26 cellular contexts compared by ENCODE assay signal in genomic region chr1:59018446-59018845, GRCh38.
A peak's percentile ranks its signal among the peaks of the same experiment; 100 is the strongest.
DNase-seq lines count a peak whose midpoint lies in the region; ATAC-seq and TF ChIP-seq lines count a peak whose summit lies in the region.
"Had no signal": no experiment of that assay in that cellular context is flagged by ENCODE, and none has a peak within 500 bp of the region (broad histone marks: within the 10 kb centered on the region; RNA-seq: fewer than 3 reads in every experiment).

No MANE protein-coding gene starts in this region.

- H3K36me3 Mint-ChIP-seq in activated T-cell treated with anti-CD3 and anti-CD28 coated beads, Interleukin-2, amount 50 U/mL, for 24 hours (ENCODE audit: low read depth): no peaks in the 10 kb centered on the region
- no peaks in the 10 kb centered on the region for H3K36me3 Mint-ChIP-seq in CD4-positive, alpha-beta memory T cell
- H3K36me3 Mint-ChIP-seq in activated CD8-positive, alpha-beta T cell treated with anti-CD3 and anti-CD28 coated beads, Interleukin-2, amount 10 ng/mL, durations not matched to agents 7 days and 5 days (ENCODE audit: low read depth): peaks cover 5% of the 10 kb centered on the region

- H3K9ac ChIP-seq in mesenchymal stem cell (ENCODE audit: low read length): no peak overlapping the region
- H3K9ac ChIP-seq: SK-N-SH had no signal

- H3K27me3 ChIP-seq in CD4-positive, alpha-beta memory T cell (ENCODE audit: insufficient read depth, low read length): no peaks in the 10 kb centered on the region
- H3K27me3 ChIP-seq in mesenchymal stem cell (ENCODE audit: control insufficient read depth in 1 of 2, insufficient read depth in 1 of 2, low read length in 2 of 2): no peaks in the 10 kb centered on the region
- no peaks in the 10 kb centered on the region for H3K27me3 ChIP-seq in testis
- H3K27me3 ChIP-seq in adrenal gland: no peaks in the 10 kb centered on the region
- H3K27me3 ChIP-seq: esophagus muscularis mucosa, upper lobe of left lung had no signal

- POLR2A ChIA-PET in CD4-positive, alpha-beta memory T cell (lab: Charles Lee; ENCODE audit: partially characterized antibody): no interaction called here
- POLR2A ChIA-PET in activated CD8-positive, alpha-beta T cell treated with anti-CD3 and anti-CD28 coated beads, Interleukin-2, amount 10 ng/mL, durations not matched to agents 7 days and 5 days (lab: Charles Lee): interaction anchor here (0.6 kb wide), 1 partner anchor 236 kb away, joined by 3 read pairs; no protein-coding TSS in a partner anchor

- ATAC-seq in activated CD8-positive, alpha-beta T cell treated with anti-CD3 and anti-CD28 coated beads, Interleukin-2, amount 10 ng/mL, durations not matched to agents 7 days and 5 days: no peak
- ATAC-seq: activated naive CD4-positive, alpha-beta T cell treated with anti-CD3 and anti-CD28 coated beads, Interleukin-2, amount 50 U/mL, for 72 hours; HepG2; naive thymus-derived CD8-positive, alpha-beta T cell had no signal

- WGBS in mesenchymal stem cell: 95% methylated on average over 6 of the region's 6 CpGs
- WGBS in testis, 2 donors: 74 to 89% methylated on average over 6 of the region's 6 CpGs
- 87 to 97% (median 92%) methylated on average over 6 of the region's 6 CpGs for WGBS in adrenal gland, 4 donors

- peaks cover 5% of the 10 kb centered on the region for H3K9me3 Mint-ChIP-seq in activated T-cell treated with anti-CD3 and anti-CD28 coated beads, Interleukin-2, amount 50 U/mL, for 24 hours
- peaks cover 0 to 3% (median 0%) of the 10 kb centered on the region in 8 donors for H3K9me3 Mint-ChIP-seq in CD4-positive, alpha-beta memory T cell
- H3K9me3 Mint-ChIP-seq in activated CD8-positive, alpha-beta T cell treated with anti-CD3 and anti-CD28 coated beads, Interleukin-2, amount 10 ng/mL, durations not matched to agents 7 days and 5 days (ENCODE audit: insufficient read depth): peaks cover 5% of the 10 kb centered on the region
- H3K9me3 Mint-ChIP-seq: dendritic cell treated with granulocyte-macrophage colony-stimulating factor and Interleukin-4, amounts not matched to agents 40 ng/mL and 50 ng/mL, for 4 days had no signal

- no peak overlapping the region for H2BK120ac ChIP-seq in mesenchymal stem cell (ENCODE audit: low read depth, low read length)

- CTCF ChIA-PET in CD4-positive, alpha-beta memory T cell (lab: Charles Lee; ENCODE audit: partially characterized antibody): no interaction called here
- CTCF ChIA-PET in activated CD8-positive, alpha-beta T cell treated with anti-CD3 and anti-CD28 coated beads, Interleukin-2, amount 10 ng/mL, durations not matched to agents 7 days and 5 days (lab: Charles Lee): no interaction called here

- no peak overlapping the region for H3K4me3 ChIP-seq in CD4-positive, alpha-beta memory T cell (ENCODE audit: low read length in 2 of 2)
- H3K4me3 ChIP-seq in mesenchymal stem cell (ENCODE audit: insufficient read depth in 1 of 2, low read depth in 1 of 2, low read length in 2 of 2) (no peak overlapping the region), testis (no peak overlapping the region), adrenal gland (no peak overlapping the region)
- H3K4me3 ChIP-seq: esophagus muscularis mucosa, skin epidermis, upper lobe of left lung had no signal

- no peak overlapping the region for H2BK15ac ChIP-seq in mesenchymal stem cell (ENCODE audit: low read depth, poor library complexity, severe bottlenecking)

- peaks cover 16% of the 10 kb centered on the region for H3K4me1 ChIP-seq in CD4-positive, alpha-beta memory T cell (ENCODE audit: insufficient read depth, low read length)
- peaks cover 14% of the 10 kb centered on the region for H3K4me1 ChIP-seq in mesenchymal stem cell (ENCODE audit: control insufficient read depth, insufficient read depth, low read depth, low read length)
- peaks cover 7% of the 10 kb centered on the region for H3K4me1 ChIP-seq in testis
- H3K4me1 ChIP-seq in adrenal gland (replicated peaks in 1 of 2): peaks cover 12 to 38% of the 10 kb centered on the region in 2 donors

- no peak overlapping the region for H3K27ac ChIP-seq in CD4-positive, alpha-beta memory T cell (ENCODE audit: low read depth, low read length)
- H3K27ac ChIP-seq in mesenchymal stem cell (ENCODE audit: low read length, poor library complexity, severe bottlenecking) (no peak overlapping the region), testis (no peak overlapping the region), adrenal gland (no peak overlapping the region)
- H3K27ac ChIP-seq: esophagus muscularis mucosa, upper lobe of left lung had no signal

- TF ChIP-seq POLR2A in testis (IDR thresholded peaks at IDR 0.05) (no peak), adrenal gland (IDR thresholded peaks at IDR 0.05) (no peak)

- peak overlapping the region in 1 of 2 experiments; percentile 72 for H2BK12ac ChIP-seq in mesenchymal stem cell (ENCODE audit: low read length in 2 of 2)

- H3K14ac ChIP-seq in mesenchymal stem cell (ENCODE audit: low read length in 2 of 2): no peak overlapping the region

- no peak overlapping the region for H3K23ac ChIP-seq in mesenchymal stem cell (ENCODE audit: low read length in 2 of 2)

- no peak overlapping the region for H3K4me2 ChIP-seq in mesenchymal stem cell (ENCODE audit: low read length, poor library complexity, severe bottlenecking)
- H3K4me2 ChIP-seq: SK-N-SH had no signal

- no peak overlapping the region for H3K18ac ChIP-seq in mesenchymal stem cell (ENCODE audit: low read depth in 1 of 2, low read length in 2 of 2)

- H3K36me3 ChIP-seq in CD4-positive, alpha-beta memory T cell (ENCODE audit: insufficient read depth, low read length): no peaks in the 10 kb centered on the region
- H3K36me3 ChIP-seq in mesenchymal stem cell (ENCODE audit: control insufficient read depth in 1 of 2, insufficient read depth in 2 of 2, low read depth in 1 of 2, low read length in 2 of 2) (no peaks in the 10 kb centered on the region), testis (ENCODE audit: low read depth, missing control alignments) (no peaks in the 10 kb centered on the region), adrenal gland (replicated peaks in 1 of 2) (no peaks in the 10 kb centered on the region)
- H3K36me3 ChIP-seq: esophagus muscularis mucosa, upper lobe of left lung had no signal

- H4K91ac ChIP-seq in mesenchymal stem cell (ENCODE audit: low read length): no peak overlapping the region

- no peak overlapping the region for H2BK5ac ChIP-seq in mesenchymal stem cell (ENCODE audit: low read depth, low read length, poor library complexity, severe bottlenecking)

- no peaks in the 10 kb centered on the region for H3K27me3 Mint-ChIP-seq in activated T-cell treated with anti-CD3 and anti-CD28 coated beads, Interleukin-2, amount 50 U/mL, for 24 hours
- no peaks in the 10 kb centered on the region for H3K27me3 Mint-ChIP-seq in CD4-positive, alpha-beta memory T cell
- H3K27me3 Mint-ChIP-seq in activated CD8-positive, alpha-beta T cell treated with anti-CD3 and anti-CD28 coated beads, Interleukin-2, amount 10 ng/mL, durations not matched to agents 7 days and 5 days (ENCODE audit: low read depth): no peaks in the 10 kb centered on the region
- H3K27me3 Mint-ChIP-seq: naive thymus-derived CD8-positive, alpha-beta T cell had no signal

- H3K9me3 ChIP-seq in CD4-positive, alpha-beta memory T cell (ENCODE audit: control insufficient read depth in 1 of 2, low read length in 2 of 2): no peaks in the 10 kb centered on the region
- peaks cover 6% of the 10 kb centered on the region for H3K9me3 ChIP-seq in mesenchymal stem cell (ENCODE audit: control insufficient read depth, low read length)
- no peaks in the 10 kb centered on the region for H3K9me3 ChIP-seq in testis
- H3K9me3 ChIP-seq in adrenal gland (replicated peaks in 1 of 3): no peaks in the 10 kb centered on the region
- H3K9me3 ChIP-seq: SK-N-SH, upper lobe of left lung had no signal

- no peak overlapping the region for H2AFZ ChIP-seq in mesenchymal stem cell (ENCODE audit: low read depth, low read length)

- peaks cover 2% of the 10 kb centered on the region for H3K79me1 ChIP-seq in mesenchymal stem cell (replicated peaks; ENCODE audit: low read length, poor library complexity, severe bottlenecking)

- no peak overlapping the region for H3K4me3 Mint-ChIP-seq in activated T-cell treated with anti-CD3 and anti-CD28 coated beads, Interleukin-2, amount 50 U/mL, for 24 hours
- H3K4me3 Mint-ChIP-seq in CD4-positive, alpha-beta memory T cell: peak overlapping the region in 5 of 8 donors; percentile 9 to 75 (median 51)
- no peak overlapping the region for H3K4me3 Mint-ChIP-seq in activated CD8-positive, alpha-beta T cell treated with anti-CD3 and anti-CD28 coated beads, Interleukin-2, amount 10 ng/mL, durations not matched to agents 7 days and 5 days
- H3K4me3 Mint-ChIP-seq: dendritic cell treated with granulocyte-macrophage colony-stimulating factor and Interleukin-4, amounts not matched to agents 40 ng/mL and 50 ng/mL, for 4 days had no signal

- TF ChIP-seq CTCF in testis (IDR thresholded peaks at IDR 0.05) (no peak), adrenal gland (IDR thresholded peaks at IDR 0.05) (no peak)

- H2AK5ac ChIP-seq in mesenchymal stem cell (ENCODE audit: low read length, severe bottlenecking): peak overlapping the region; percentile 47

- no peak overlapping the region for H4K8ac ChIP-seq in mesenchymal stem cell (ENCODE audit: low read length)

- intact Hi-C loops in CD4-positive, alpha-beta memory T cell (cut with micrococcal nuclease): loop anchor here (10.0 kb wide), 1 partner anchor 114 kb away; no protein-coding TSS in a partner anchor
- intact Hi-C loops in testis (cut with DNase I; ENCODE audit: low total_unique reads) (no loop called here), adrenal gland (cut with DNase I) (no loop called here)

- H3K4me1 Mint-ChIP-seq in activated T-cell treated with anti-CD3 and anti-CD28 coated beads, Interleukin-2, amount 50 U/mL, for 24 hours (ENCODE audit: low read depth): peaks cover 33% of the 10 kb centered on the region
- H3K4me1 Mint-ChIP-seq in CD4-positive, alpha-beta memory T cell: peaks cover 13 to 31% (median 25%) of the 10 kb centered on the region in 4 donors
- H3K4me1 Mint-ChIP-seq in activated CD8-positive, alpha-beta T cell treated with anti-CD3 and anti-CD28 coated beads, Interleukin-2, amount 10 ng/mL, durations not matched to agents 7 days and 5 days (ENCODE audit: low read depth): peaks cover 29% of the 10 kb centered on the region

- no peak for DNase-seq in activated T-cell treated with anti-CD3 and anti-CD28 coated beads, Interleukin-2, amount 50 U/mL, for 24 hours
- DNase-seq in activated T-cell treated with anti-CD3 and anti-CD28 coated beads, Interleukin-2, amount 50 U/mL, for 48 hours: no peak
- no peak for DNase-seq in CD4-positive, alpha-beta memory T cell
- no peak for DNase-seq in activated CD8-positive, alpha-beta T cell treated with anti-CD3 and anti-CD28 coated beads, Interleukin-2, amount 10 ng/mL, durations not matched to agents 7 days and 5 days
- DNase-seq in mesenchymal stem cell (no peak), testis (no peak), adrenal gland (no peak)
- DNase-seq in stimulated activated CD4-positive, alpha-beta T cell treated with anti-CD3 and anti-CD28 coated beads, Interleukin-2, amount 100 ng/mL, for 48 hours: no peak
- DNase-seq: activated CD4-positive, alpha-beta T cell treated with anti-CD3 and anti-CD28 coated beads, Interleukin-2, amount 50 U/mL, for 1 hour; caudate nucleus; foreskin melanocyte; hypothalamus; midbrain; naive thymus-derived CD8-positive, alpha-beta T cell; NCI-H1092; NCI-H187; NCI-H2171; NCI-H510A; RPMI8226; SK-N-SH; upper lobe of left lung had no signal

- peak overlapping the region; percentile 14 for H3K27ac Mint-ChIP-seq in activated T-cell treated with anti-CD3 and anti-CD28 coated beads, Interleukin-2, amount 50 U/mL, for 24 hours
- peak overlapping the region in 3 of 7 donors; percentile 65 to 86 (median 82) for H3K27ac Mint-ChIP-seq in CD4-positive, alpha-beta memory T cell
- peak overlapping the region; percentile 97 for H3K27ac Mint-ChIP-seq in activated CD8-positive, alpha-beta T cell treated with anti-CD3 and anti-CD28 coated beads, Interleukin-2, amount 10 ng/mL, durations not matched to agents 7 days and 5 days

- H3K4ac ChIP-seq in mesenchymal stem cell (ENCODE audit: low read depth in 1 of 2, low read length in 2 of 2): no peak overlapping the region

Comparison
In these comparisons a context has a peak if more than half of its experiments do, and no peak if none do; other contexts are left out.
1. H3K4me3 Mint-ChIP-seq: peak in CD4-positive, alpha-beta memory T cell (5 of 8); none in activated T-cell treated with anti-CD3 and anti-CD28 coated beads, Interleukin-2, amount 50 U/mL, for 24 hours (single experiment) and activated CD8-positive, alpha-beta T cell treated with anti-CD3 and anti-CD28 coated beads, Interleukin-2, amount 10 ng/mL, durations not matched to agents 7 days and 5 days (single experiment).